1 cellular context compared by ENCODE assay signal in the genomic region with DNA sequence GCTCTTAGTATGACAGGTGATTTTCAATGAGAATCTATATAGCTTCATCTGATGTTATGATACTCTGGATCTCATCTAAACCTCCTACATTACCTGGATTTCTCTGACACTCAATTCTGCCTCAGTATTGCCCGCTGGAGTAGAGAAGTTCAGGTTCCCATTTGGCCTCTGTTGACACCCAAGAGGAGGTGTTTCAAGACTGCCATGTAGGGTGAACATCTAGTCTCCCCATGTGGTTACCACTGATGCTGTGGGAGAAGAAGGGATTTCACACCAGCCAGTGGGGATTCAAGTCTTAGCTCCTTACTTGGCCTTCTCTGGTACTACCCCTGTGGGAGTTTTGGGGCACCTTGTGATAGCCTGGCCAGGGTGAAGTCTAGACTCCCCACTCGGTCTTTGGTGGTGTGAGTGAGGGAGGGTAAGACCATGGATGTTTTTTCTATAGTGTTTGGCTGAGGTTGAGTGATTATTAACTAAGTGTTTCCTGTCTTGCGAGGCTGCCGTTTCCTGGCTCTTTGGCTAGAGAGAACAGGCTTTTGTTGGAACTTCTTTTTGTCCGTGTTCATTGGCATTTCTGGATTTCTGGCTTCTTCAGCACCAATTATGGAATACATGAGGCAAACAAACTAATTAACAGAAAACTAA.
A peak's percentile ranks its signal among the peaks of the same experiment; 100 is the strongest.
TF ChIP-seq lines count a peak whose summit lies in the region.

No MANE protein-coding gene starts in this region.

TF ChIP-seq in GM12878, 131 proteins besides CTCF, POLR2A, EP300 and RAD21 (continued from another document):
- TF ChIP-seq, protein P1, sequence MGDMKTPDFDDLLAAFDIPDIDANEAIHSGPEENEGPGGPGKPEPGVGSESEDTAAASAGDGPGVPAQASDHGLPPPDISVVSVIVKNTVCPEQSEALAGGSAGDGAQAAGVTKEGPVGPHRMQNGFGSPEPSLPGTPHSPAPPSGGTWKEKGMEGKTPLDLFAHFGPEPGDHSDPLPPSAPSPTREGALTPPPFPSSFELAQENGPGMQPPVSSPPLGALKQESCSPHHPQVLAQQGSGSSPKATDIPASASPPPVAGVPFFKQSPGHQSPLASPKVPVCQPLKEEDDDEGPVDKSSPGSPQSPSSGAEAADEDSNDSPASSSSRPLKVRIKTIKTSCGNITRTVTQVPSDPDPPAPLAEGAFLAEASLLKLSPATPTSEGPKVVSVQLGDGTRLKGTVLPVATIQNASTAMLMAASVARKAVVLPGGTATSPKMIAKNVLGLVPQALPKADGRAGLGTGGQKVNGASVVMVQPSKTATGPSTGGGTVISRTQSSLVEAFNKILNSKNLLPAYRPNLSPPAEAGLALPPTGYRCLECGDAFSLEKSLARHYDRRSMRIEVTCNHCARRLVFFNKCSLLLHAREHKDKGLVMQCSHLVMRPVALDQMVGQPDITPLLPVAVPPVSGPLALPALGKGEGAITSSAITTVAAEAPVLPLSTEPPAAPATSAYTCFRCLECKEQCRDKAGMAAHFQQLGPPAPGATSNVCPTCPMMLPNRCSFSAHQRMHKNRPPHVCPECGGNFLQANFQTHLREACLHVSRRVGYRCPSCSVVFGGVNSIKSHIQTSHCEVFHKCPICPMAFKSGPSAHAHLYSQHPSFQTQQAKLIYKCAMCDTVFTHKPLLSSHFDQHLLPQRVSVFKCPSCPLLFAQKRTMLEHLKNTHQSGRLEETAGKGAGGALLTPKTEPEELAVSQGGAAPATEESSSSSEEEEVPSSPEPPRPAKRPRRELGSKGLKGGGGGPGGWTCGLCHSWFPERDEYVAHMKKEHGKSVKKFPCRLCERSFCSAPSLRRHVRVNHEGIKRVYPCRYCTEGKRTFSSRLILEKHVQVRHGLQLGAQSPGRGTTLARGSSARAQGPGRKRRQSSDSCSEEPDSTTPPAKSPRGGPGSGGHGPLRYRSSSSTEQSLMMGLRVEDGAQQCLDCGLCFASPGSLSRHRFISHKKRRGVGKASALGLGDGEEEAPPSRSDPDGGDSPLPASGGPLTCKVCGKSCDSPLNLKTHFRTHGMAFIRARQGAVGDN (IDR thresholded peaks at IDR 0.05): peak; percentile 49; the same call in 1 of the 2 replicates
- peak; percentile 26; the same call in 1 of the 2 replicates for TF ChIP-seq NBN (IDR thresholded peaks at IDR 0.05)
- TF ChIP-seq BRCA1 (IDR thresholded peaks at IDR 0.05; ENCODE audit: low read depth, low read length): no peak
TF ChIP-seq in GM12878: peak in this region for 3.
